Comparison of ENCODE assay signal across 8 cellular contexts in the genomic region with DNA sequence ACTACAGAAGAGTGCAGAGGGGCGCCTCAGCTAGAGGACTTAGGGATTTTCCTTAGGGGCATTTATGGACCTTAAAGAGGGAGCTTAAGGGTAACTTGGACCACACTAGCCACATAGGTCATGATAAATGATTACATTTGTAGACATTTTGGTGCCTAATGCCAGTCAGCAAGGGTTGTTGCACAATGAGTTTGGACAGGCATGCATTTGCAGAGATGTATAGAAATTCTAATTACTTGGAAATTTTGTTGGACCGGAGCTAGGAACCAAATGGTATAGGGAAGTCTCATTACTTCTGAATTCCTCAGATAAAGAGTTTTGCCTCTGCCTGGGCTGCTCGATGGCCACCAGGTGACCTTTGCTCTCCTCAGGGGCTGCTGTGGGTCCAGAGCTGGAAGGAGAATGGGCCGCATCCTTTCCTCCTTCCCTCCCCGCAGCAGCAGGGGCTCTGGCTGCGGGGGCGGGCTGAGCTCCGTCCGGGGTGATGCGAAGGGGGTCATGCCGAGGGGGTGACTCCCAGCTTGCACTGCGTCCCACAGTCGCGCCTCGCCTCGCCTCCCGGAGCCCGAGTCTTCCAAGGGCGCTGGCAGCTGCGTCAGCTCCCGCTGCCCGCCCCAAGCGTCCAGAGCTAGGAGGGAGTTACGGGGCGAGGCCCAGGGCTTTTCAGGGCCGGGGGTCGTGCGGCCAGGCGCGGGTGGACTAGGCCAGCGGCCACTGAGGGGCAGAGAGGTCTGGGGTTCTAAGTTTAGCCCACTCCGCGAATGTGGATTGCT. TPM values are rescaled to one million over a fixed set of nuclear protein-coding genes. Genes with fewer than 3 reads are reported as not detected.
DNase-seq lines count a peak whose midpoint lies in the region; ATAC-seq and TF ChIP-seq lines count a peak whose summit lies in the region.

No MANE protein-coding gene starts in this region.

- H3K4me3 ChIP-seq in AG04449 (ENCODE audit: low read depth, low read length): peak overlapping the region; percentile 39
- no peak overlapping the region for H3K4me3 ChIP-seq in epithelial cell of esophagus (ENCODE audit: low read length)
- H3K4me3 ChIP-seq in H7 (ENCODE audit: insufficient read depth, low read depth, low read length): no peak overlapping the region

- CTCF ChIA-PET in AG04449 (lab: Yijun Ruan, JAX): interaction anchor here (0.6 to 5.8 kb wide), 15 partner anchors 8 to 112 kb away, joined by 3 to 96 read pairs (median 5); a partner anchor contains a TSS

- no peaks in the 10 kb centered on the region for H3K36me3 Mint-ChIP-seq in nephron progenitor cell (ENCODE audit: low read depth)

- POLR2A ChIA-PET in AG04449 (lab: Yijun Ruan, JAX): interaction anchor here (0.6 to 26.0 kb wide), 8 partner anchors 12 to 57 kb away, joined by 3 to 1229 read pairs (median 6); a partner anchor contains a TSS

- no peak overlapping the region for H3K4me3 Mint-ChIP-seq in nephron progenitor cell

- H3K9me3 Mint-ChIP-seq in nephron progenitor cell: no peaks in the 10 kb centered on the region

- H3K27ac Mint-ChIP-seq in nephron progenitor cell: peak overlapping the region; percentile 79

- no peak for TF ChIP-seq CTCF in AG04449 (IDR thresholded peaks at IDR 0.05; ENCODE audit: insufficient read depth, low read length, missing control alignments)
- TF ChIP-seq CTCF in epithelial cell of esophagus (IDR thresholded peaks at IDR 0.05; ENCODE audit: insufficient read depth, low read depth, low read length, missing control alignments): no peak
- no peak for TF ChIP-seq CTCF in nephron progenitor cell (IDR thresholded peaks at IDR 0.05)

- H3K27me3 ChIP-seq in H7 (ENCODE audit: control insufficient read depth, insufficient read depth, low read length): no peaks in the 10 kb centered on the region

- DNase-seq in AG04449 (ENCODE audit: low read depth, low spot score): no peak
- DNase-seq in LHCN-M2 (ENCODE audit: low read depth): peak; percentile 66
- DNase-seq in epithelial cell of esophagus (ENCODE audit: low read depth): peak; percentile 23
- DNase-seq in nephron progenitor cell: no peak
- no peak for DNase-seq in H7

- H3K27me3 Mint-ChIP-seq in nephron progenitor cell (ENCODE audit: low read depth, poor library complexity): peaks cover 6% of the 10 kb centered on the region

- H3K36me3 ChIP-seq in H7 (replicated peaks; ENCODE audit: control insufficient read depth, insufficient read depth, low read length): no peaks in the 10 kb centered on the region

- H3K4me1 Mint-ChIP-seq in nephron progenitor cell: peaks cover 51% of the 10 kb centered on the region

- ATAC-seq in HG03095 (IDR thresholded peaks at IDR 0.05; ENCODE audit: unreplicated experiment) (no peak), HG03469 (IDR thresholded peaks at IDR 0.05; ENCODE audit: unreplicated experiment) (no peak), GM18861 (IDR thresholded peaks at IDR 0.05; ENCODE audit: unreplicated experiment) (no peak)

RNA-seq across cellular contexts. Expression of a gene that starts 20.2 kb away (rescaled TPM):
- total RNA-seq in LHCN-M2 (2014; rRNA removed): 1,575 and 2,461 TPM in 2 replicates
- 343 TPM for polyA plus RNA-seq in LHCN-M2 (2012)
- total RNA-seq in H7 (2014; rRNA removed; shearing (Covaris generic)): 456 and 1,088 TPM in 2 replicates

RNA-seq across cellular contexts. Expression of a gene that starts 46.3 kb away (rescaled TPM):
- total RNA-seq in LHCN-M2 (2014; rRNA removed): 104 and 113 TPM in 2 replicates
- polyA plus RNA-seq in LHCN-M2 (2012): 81.2 TPM
- 70.0 and 72.3 TPM in 2 replicates for total RNA-seq in H7 (2014; rRNA removed; shearing (Covaris generic))

RNA-seq across cellular contexts. Expression of a gene that starts 56.0 kb away (rescaled TPM):
- 29.4 and 37.8 TPM in 2 replicates for total RNA-seq in LHCN-M2 (2014; rRNA removed)
- polyA plus RNA-seq in LHCN-M2 (2012): 88.5 TPM
- 6.4 and 10.6 TPM in 2 replicates for total RNA-seq in H7 (2014; rRNA removed; shearing (Covaris generic))

Comparison
In these comparisons a context has a peak if more than half of its experiments do, and no peak if none do; other contexts are left out.
1. DNase-seq: peak in LHCN-M2 (single experiment) and epithelial cell of esophagus (single experiment); none in AG04449 (single experiment), nephron progenitor cell (single experiment) and H7 (single experiment).